In the genomic region with DNA sequence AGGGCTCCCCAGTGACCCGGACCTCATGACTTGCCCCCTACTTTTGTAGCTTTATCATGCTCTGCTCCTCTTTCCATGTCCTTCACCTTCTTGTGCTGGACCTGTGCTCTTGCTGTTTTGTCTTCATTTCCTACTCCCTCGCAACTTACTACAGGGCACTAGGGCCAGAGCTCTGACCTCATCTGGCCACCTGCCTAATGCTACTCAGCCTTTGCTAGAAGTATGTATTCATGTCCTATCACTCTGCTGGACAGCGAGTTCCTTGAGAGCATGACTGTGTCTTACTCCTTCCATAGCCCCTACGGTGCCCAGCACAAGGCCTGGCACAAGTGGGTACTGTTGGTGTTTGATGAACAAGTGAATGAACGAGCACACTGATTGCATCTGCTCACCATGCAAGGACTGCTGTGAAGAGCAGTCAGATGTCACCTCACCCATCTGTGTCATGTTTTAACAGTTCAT, we compare ENCODE assay signal across 9 cellular contexts. TPM values are rescaled to one million over a fixed set of nuclear protein-coding genes. Genes with fewer than 3 reads are reported as not detected.
DNase-seq lines count a peak whose midpoint lies in the region; ATAC-seq and TF ChIP-seq lines count a peak whose summit lies in the region.
"Had no signal": no experiment of that assay in that cellular context is flagged by ENCODE, and none has a peak within 500 bp of the region (broad histone marks: within the 10 kb centered on the region; RNA-seq: fewer than 3 reads in every experiment).

No MANE protein-coding gene starts in this region.

- H4K20me1 ChIP-seq in SK-N-SH (ENCODE audit: insufficient read depth) = peaks cover 7% of the 10 kb centered on the region; the same call in 1 of the 2 replicates

- CTCF ChIA-PET in SK-N-SH (lab: Yijun Ruan, JAX) (interaction anchor here (0.6 to 2.7 kb wide), 5 partner anchors 10 to 212 kb away, joined by 3 to 8 read pairs (median 7); no protein-coding TSS in a partner anchor), WTC11 (lab: Charles Lee) (interaction anchor here (0.5 to 1.6 kb wide), 8 partner anchors 11 to 203 kb away, joined by 3 to 4 read pairs (median 3); no protein-coding TSS in a partner anchor)

- H3K27me3 ChIP-seq in SK-N-SH (ENCODE audit: insufficient read depth) (no peaks in the 10 kb centered on the region), gastroesophageal sphincter (no peaks in the 10 kb centered on the region), spleen (replicated peaks in 1 of 7) (no peaks in the 10 kb centered on the region)

- intact Hi-C loops in spleen (cut with DNase I; ENCODE audit: low total_unique reads) = loop anchor here (10.0 kb wide), 1 partner anchor 53 kb away; a partner anchor contains a TSS

- no peak for TF ChIP-seq CTCF in SK-N-SH (IDR thresholded peaks at IDR 0.05)
- TF ChIP-seq CTCF in WTC11 (IDR thresholded peaks at IDR 0.05) = no peak
- no peak for TF ChIP-seq CTCF in gastroesophageal sphincter (IDR thresholded peaks at IDR 0.05)
- TF ChIP-seq CTCF in spleen (IDR thresholded peaks at IDR 0.05 in 8 of 11, conservative IDR thresholded peaks at IDR 0.05 in 3 of 11) = no peak

- no peak overlapping the region for H3K27ac ChIP-seq in SK-N-SH (ENCODE audit: low read depth in 2 of 2, low read length in 1 of 2)
- peak overlapping the region in 3 of 4 donors; percentile 95 to 97 (median 96) for H3K27ac ChIP-seq in gastroesophageal sphincter
- H3K27ac ChIP-seq in spleen = peak overlapping the region in 5 of 8 donors; percentile 93 to 95 (median 93)

- H3K4me1 ChIP-seq in SK-N-SH (ENCODE audit: control insufficient read depth in 1 of 2, insufficient read depth in 2 of 2, low read depth in 1 of 2, low read length in 1 of 2) (peaks cover 8 to 29% of the 10 kb centered on the region in 2 experiments; a peak in 1 of 4 replicates), gastroesophageal sphincter (peaks cover 0 to 77% (median 26%) of the 10 kb centered on the region in 3 donors), spleen (peaks cover 16 to 58% (median 39%) of the 10 kb centered on the region in 6 donors)

- peaks cover 35% of the 10 kb centered on the region for H3K4me1 Mint-ChIP-seq in WTC11

- H3K4me2 ChIP-seq in SK-N-SH = peak overlapping the region; percentile 100

- TF ChIP-seq POLR2A in gastroesophageal sphincter (IDR thresholded peaks at IDR 0.05) (no peak), spleen (IDR thresholded peaks at IDR 0.05) (no peak)

- H3K36me3 Mint-ChIP-seq in WTC11 = peaks cover 2% of the 10 kb centered on the region; the same call in 1 of the 2 replicates

- peaks cover 42% of the 10 kb centered on the region for H3K79me2 ChIP-seq in SK-N-SH (ENCODE audit: insufficient read depth)

- DNase-seq in SK-N-SH (no peak), WTC11 (ENCODE audit: low spot score) (no peak), spleen (no peak), OCI-M1 (lab: John Stamatoyannopoulos, UW) (no peak), SKM-1 treated with dmso at 0.1 percent for 144 hours (lab: John Stamatoyannopoulos, UW; ENCODE audit: unreplicated experiment) (no peak)
- DNase-seq: NCI-H524 treated with DMSO at 0.1 percent for 48 hours had no signal

- no peak overlapping the region for H3K27ac Mint-ChIP-seq in WTC11

- POLR2A ChIA-PET in SK-N-SH (lab: Yijun Ruan, JAX) = no interaction called here
- POLR2A ChIA-PET in WTC11 (lab: Charles Lee) = interaction anchor here (1.2 kb wide), 1 partner anchor 54 kb away, joined by 3 read pairs; a partner anchor contains a TSS

- TF ChIP-seq RAD21 in SK-N-SH (IDR thresholded peaks at IDR 0.05; ENCODE audit: low read length) = no peak

- TF ChIP-seq EP300 in SK-N-SH (IDR thresholded peaks at IDR 0.05; ENCODE audit: borderline replicate concordance in 1 of 2, low read depth in 1 of 2, low read length in 1 of 2) = no peak
- no peak for TF ChIP-seq EP300 in gastroesophageal sphincter (IDR thresholded peaks at IDR 0.05)

- peak overlapping the region; percentile 95 to 97; a peak in 3 of 4 replicates for H3K4me3 ChIP-seq in SK-N-SH (ENCODE audit: low read depth in 2 of 2, low read length in 1 of 2)
- H3K4me3 ChIP-seq in gastroesophageal sphincter = peak overlapping the region in 1 of 2 donors; percentile 96
- H3K4me3 ChIP-seq in spleen = peak overlapping the region in 4 of 8 donors; percentile 77 to 98 (median 95)

- no peak overlapping the region for H3K9ac ChIP-seq in SK-N-SH

- no peaks in the 10 kb centered on the region for H3K9me3 Mint-ChIP-seq in WTC11

- H3K9me3 ChIP-seq in SK-N-SH (no peaks in the 10 kb centered on the region), gastroesophageal sphincter (no peaks in the 10 kb centered on the region), spleen (no peaks in the 10 kb centered on the region)

- H3K27me3 Mint-ChIP-seq in WTC11 (ENCODE audit: low read depth) = peaks cover 10% of the 10 kb centered on the region

- H2AFZ ChIP-seq in SK-N-SH (ENCODE audit: low read depth) = no peak overlapping the region

- H3F3A ChIP-seq in SK-N-SH (replicated peaks; ENCODE audit: insufficient read depth) = no peaks in the 10 kb centered on the region

- 75% methylated on average over 5 of the region's 5 CpGs for WGBS in SK-N-SH (ENCODE audit: low lambda C conversion rate)
- 40 to 62% methylated on average over 4 of the region's 5 CpGs for WGBS in gastroesophageal sphincter (ENCODE audit: low coverage in 1 of 2), 2 donors
- WGBS in spleen, 5 donors = 69 to 81% (median 71%) methylated on average over 5 of the region's 5 CpGs

- no peaks in the 10 kb centered on the region for H3K9me2 ChIP-seq in SK-N-SH

- ATAC-seq in SK-N-SH treated with all-trans-retinoic acid at 6 μM for 48 hours (no peak), WTC11 (no peak), gastroesophageal sphincter (no peak), GM19324 (IDR thresholded peaks at IDR 0.05; ENCODE audit: low FRiP score, unreplicated experiment) (no peak)

- H3K4me3 Mint-ChIP-seq in WTC11 = peak overlapping the region; percentile 80

- peaks cover 2 to 26% of the 10 kb centered on the region in 2 experiments for H3K36me3 ChIP-seq in SK-N-SH (replicated peaks in 1 of 2; ENCODE audit: control insufficient read depth in 1 of 2, insufficient read depth in 2 of 2, low read length in 1 of 2)
- H3K36me3 ChIP-seq in gastroesophageal sphincter = peaks cover 0 to 30% of the 10 kb centered on the region in 2 donors
- peaks cover 2 to 41% (median 10%) of the 10 kb centered on the region in 6 donors for H3K36me3 ChIP-seq in spleen

TF ChIP-seq in SK-N-SH, 30 proteins besides CTCF, POLR2A, EP300 and RAD21:
- TF ChIP-seq SIN3A (IDR thresholded peaks at IDR 0.05; ENCODE audit: borderline replicate concordance, low read depth, low read length) (no peak), POLR2AphosphoS5 (IDR thresholded peaks at IDR 0.05; ENCODE audit: low read depth, low read length) (no peak)

TF ChIP-seq in SK-N-SH treated with all-trans-retinoic acid at 6 μM for 48 hours, 23 proteins besides CTCF, POLR2A, EP300 and RAD21 (continues in another document):
- TF ChIP-seq TOX (CRISPR knock-in tag; IDR thresholded peaks at IDR 0.05; ENCODE audit: borderline replicate concordance) = no peak

TF ChIP-seq in WTC11, 78 proteins besides CTCF, POLR2A, EP300 and RAD21 (continues in another document):
- TF ChIP-seq, protein P1, sequence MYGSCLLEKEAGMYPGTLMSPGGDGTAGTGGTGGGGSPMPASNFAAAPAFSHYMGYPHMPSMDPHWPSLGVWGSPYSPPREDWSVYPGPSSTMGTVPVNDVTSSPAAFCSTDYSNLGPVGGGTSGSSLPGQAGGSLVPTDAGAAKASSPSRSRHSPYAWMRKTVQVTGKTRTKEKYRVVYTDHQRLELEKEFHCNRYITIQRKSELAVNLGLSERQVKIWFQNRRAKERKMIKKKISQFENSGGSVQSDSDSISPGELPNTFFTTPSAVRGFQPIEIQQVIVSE (CRISPR knock-in tag; IDR thresholded peaks at IDR 0.05; ENCODE audit: borderline replicate concordance) = no peak
- TF ChIP-seq RELA (CRISPR knock-in tag; IDR thresholded peaks at IDR 0.05; ENCODE audit: borderline replicate concordance) = no peak

RNA-seq across cellular contexts. Expression of a gene that starts 1.9 kb away (rescaled TPM):
- polyA plus RNA-seq in SK-N-SH (2012; rRNA removed) (53.6 and 61.2 TPM in 2 replicates), spleen (10 to 100 TPM; 32.1 to 44.3 (median 43.0) TPM)
- 32.7 and 39.0 TPM in 2 replicates for polyA plus RNA-seq in SK-N-SH (2012; cell fraction: cytosol; rRNA removed)
- polyA plus RNA-seq in SK-N-SH (2012; cell fraction: nucleus; rRNA removed) = 205 and 223 TPM in 2 replicates
- total RNA-seq in WTC11 (2021) (28.9 to 32.2 TPM (median 30.5 TPM) in 3 replicates), gastroesophageal sphincter (100 to 1,000 TPM in 2 of 4 donors, 10 to 100 TPM in 2; 83.2 to 128 (median 101) TPM), spleen (10 to 100 TPM; 44.6 to 74.7 (median 53.7) TPM)

RNA-seq across cellular contexts. Expression of a gene that starts 21.7 kb away (rescaled TPM):
- polyA plus RNA-seq in SK-N-SH (2012; rRNA removed) (32.7 and 56.2 TPM in 2 replicates), spleen (10 to 100 TPM in 1 of 3 donors, 1 to 10 TPM in 2; 9.7 to 25.8 (median 9.7) TPM)
- polyA plus RNA-seq in SK-N-SH (2012; cell fraction: cytosol; rRNA removed) = 42.6 and 69.9 TPM in 2 replicates
- polyA plus RNA-seq in SK-N-SH (2012; cell fraction: nucleus; rRNA removed) = 38.4 and 59.7 TPM in 2 replicates
- total RNA-seq in WTC11 (2021) (80.2 to 99.6 TPM (median 96.0 TPM) in 3 replicates), gastroesophageal sphincter (10 to 100 TPM; 33.5 to 82.8 (median 39.4) TPM), spleen (10 to 100 TPM; 41.4 to 80.9 (median 59.2) TPM)

RNA-seq across cellular contexts. Expression of a gene that starts 37.6 kb away (rescaled TPM):
- polyA plus RNA-seq in SK-N-SH (2012; rRNA removed) (1.9 TPM in 2 replicates), spleen (under 1 TPM; 0.07 to 0.61 (median 0.38) TPM)
- 1.8 and 2.1 TPM in 2 replicates for polyA plus RNA-seq in SK-N-SH (2012; cell fraction: cytosol; rRNA removed)
- 1.3 and 1.4 TPM in 2 replicates for polyA plus RNA-seq in SK-N-SH (2012; cell fraction: nucleus; rRNA removed)
- total RNA-seq in WTC11 (2021) (14.2 to 16.1 TPM (median 15.1 TPM) in 3 replicates), gastroesophageal sphincter (1 to 10 TPM in 1 of 4 donors, under 1 TPM in 1, not detected in 2; 0.52 to 1.1 TPM), spleen (1 to 10 TPM in 1 of 7 donors, under 1 TPM in 3, not detected in 3; 0.28 to 1.3 (median 0.71) TPM)

RNA-seq across cellular contexts. Expression of a gene that starts 53.8 kb away (rescaled TPM):
- polyA plus RNA-seq in SK-N-SH (2012; rRNA removed) = 5.6 and 7.0 TPM in 2 replicates
- 3.1 and 4.9 TPM in 2 replicates for polyA plus RNA-seq in SK-N-SH (2012; cell fraction: cytosol; rRNA removed)
- polyA plus RNA-seq in SK-N-SH (2012; cell fraction: nucleus; rRNA removed) = 10.4 and 16.9 TPM in 2 replicates
- total RNA-seq in WTC11 (2021) = 6.7 to 9.1 TPM (median 8.4 TPM) in 3 replicates
- 10 to 100 TPM in 1 of 4 donors, 1 to 10 TPM in 3; 6.5 to 13.7 (median 7.8) TPM for total RNA-seq in gastroesophageal sphincter
- total RNA-seq in spleen = 10 to 100 TPM in 4 of 7 donors, 1 to 10 TPM in 3; 9.2 to 14.2 (median 11.9) TPM
- 1 to 10 TPM; 3.0 to 4.8 (median 4.0) TPM for polyA plus RNA-seq in spleen

Comparison
In these comparisons a context has a peak if more than half of its experiments do, and no peak if none do; other contexts are left out.
1. H3K27ac ChIP-seq: peak in gastroesophageal sphincter (3 of 4) and spleen (5 of 8); none in SK-N-SH (0 of 2).